ENCODE assay signal across 15 cellular contexts in the genomic region with DNA sequence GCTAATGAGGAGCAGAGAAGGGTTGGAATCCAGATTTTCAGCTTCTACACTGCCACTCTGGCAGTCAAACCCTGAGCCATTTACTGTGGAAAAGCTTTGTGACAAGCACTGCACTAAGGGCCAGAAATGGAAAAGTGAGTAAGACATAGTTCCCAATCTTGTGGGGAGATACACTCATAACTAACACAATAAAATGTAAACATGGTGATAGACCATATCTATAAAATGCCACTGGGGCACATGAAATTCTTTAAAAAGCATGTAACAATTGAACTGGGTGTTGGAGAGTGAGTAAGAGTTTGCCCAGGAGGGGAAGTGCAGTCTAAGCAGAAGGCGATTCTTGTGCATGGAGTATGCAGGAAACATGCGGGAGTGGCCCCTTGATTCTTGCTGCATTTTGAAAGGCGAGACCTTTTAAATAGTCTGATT. TPM values are rescaled to one million over a fixed set of nuclear protein-coding genes. Genes with fewer than 3 reads are reported as not detected.
DNase-seq lines count a peak whose midpoint lies in the region; ATAC-seq and TF ChIP-seq lines count a peak whose summit lies in the region.
"Had no signal": no experiment of that assay in that cellular context is flagged by ENCODE, and none has a peak within 500 bp of the region (broad histone marks: within the 10 kb centered on the region; RNA-seq: fewer than 3 reads in every experiment).

No MANE protein-coding gene starts in this region.

- DNase-seq in AG04449 (ENCODE audit: low read depth, low spot score) (peak; percentile 82), HPDE6-E6E7 (ENCODE audit: extremely low spot score) (peak; percentile 20), amniotic stem cell (lab: John Stamatoyannopoulos, UW) (peak; percentile 54), hepatic stellate cell (ENCODE audit: low spot score) (peak; percentile 35), colonic mucosa (no peak), NCI-H446 (lab: John Stamatoyannopoulos, UW) (no peak), T-helper 9 cell (no peak)
- DNase-seq: activated CD4-positive, alpha-beta T cell treated with anti-CD3 and anti-CD28 coated beads for 4 hours; gastrocnemius medialis; left cardiac atrium; small intestine; T-cell had no signal

- POLR2A ChIA-PET in AG04449 (lab: Yijun Ruan, JAX), result interaction anchor here (2.1 to 2.3 kb wide), 2 partner anchors 33 to 60 kb away, joined by 10 to 24 read pairs; partner anchors contain the start of gene ANXA5

- CTCF ChIA-PET in AG04449 (lab: Yijun Ruan, JAX), result interaction anchor here (0.8 to 2.4 kb wide), 8 partner anchors 8 to 267 kb away, joined by 3 to 13 read pairs (median 6); no protein-coding TSS in a partner anchor

- H3K36me3 ChIP-seq in colonic mucosa, result no peaks in the 10 kb centered on the region
- H3K36me3 ChIP-seq: BLaER1 treated with 17β-estradiol and CSF1 and Interleukin-3, amounts not matched to agents 10 nM and 100 nM; gastrocnemius medialis had no signal

- H3K27ac ChIP-seq in colonic mucosa, result no peak overlapping the region
- H3K27ac ChIP-seq: BLaER1 treated with 17β-estradiol and CSF1 and Interleukin-3, amounts not matched to agents 10 nM and 100 nM; gastrocnemius medialis had no signal

- H3K4me3 ChIP-seq in AG04449 (ENCODE audit: low read depth, low read length), result no peak overlapping the region
- H3K4me3 ChIP-seq in colonic mucosa, result no peak overlapping the region
- H3K4me3 ChIP-seq: BLaER1 treated with 17β-estradiol and CSF1 and Interleukin-3, amounts not matched to agents 10 nM and 100 nM; gastrocnemius medialis had no signal

- TF ChIP-seq CTCF in AG04449 (IDR thresholded peaks at IDR 0.05; ENCODE audit: insufficient read depth, low read length, missing control alignments) (no peak), colonic mucosa (IDR thresholded peaks at IDR 0.05) (no peak)

- no peak for ATAC-seq in GM19023 (IDR thresholded peaks at IDR 0.05; ENCODE audit: unreplicated experiment)
- ATAC-seq: gastrocnemius medialis, left cardiac atrium, T-cell had no signal

- H3K9ac ChIP-seq in colonic mucosa (ENCODE audit: low read depth in 2 of 2, low read length in 2 of 2), result no peak overlapping the region
- H3K9ac ChIP-seq: BLaER1 treated with 17β-estradiol and CSF1 and Interleukin-3, amounts not matched to agents 10 nM and 100 nM had no signal

- no peaks in the 10 kb centered on the region for H3K4me1 ChIP-seq in colonic mucosa
- H3K4me1 ChIP-seq: BLaER1 treated with 17β-estradiol and CSF1 and Interleukin-3, amounts not matched to agents 10 nM and 100 nM; gastrocnemius medialis had no signal

- H3K27me3 ChIP-seq in colonic mucosa, result no peaks in the 10 kb centered on the region
- H3K27me3 ChIP-seq: BLaER1 treated with 17β-estradiol and CSF1 and Interleukin-3, amounts not matched to agents 10 nM and 100 nM; gastrocnemius medialis had no signal

- H3K9me3 ChIP-seq in colonic mucosa, result no peaks in the 10 kb centered on the region
- H3K9me3 ChIP-seq: BLaER1 treated with 17β-estradiol and CSF1 and Interleukin-3, amounts not matched to agents 10 nM and 100 nM; gastrocnemius medialis had no signal

- intact Hi-C loops in colonic mucosa (cut with DNase I), result loop anchor here (5.0 kb wide), 1 partner anchor 357 kb away; no protein-coding TSS in a partner anchor

RNA-seq across cellular contexts. Expression of gene ANXA5, which starts 32.0 kb away (rescaled TPM):
- 100 to 1,000 TPM in 1 of 2 donors, 10 to 100 TPM in 1; 88.4 to 122 TPM for total RNA-seq in colonic mucosa

RNA-seq across cellular contexts. Expression of gene SMIM43, which starts 36.2 kb away (rescaled TPM):
- under 1 TPM in 1 of 2 donors, not detected in 1; 0.21 TPM for total RNA-seq in colonic mucosa
- total RNA-seq: activated T-helper 1 cell treated with anti-CD3 and anti-CD28 coated beads, Interleukin-12 subunit alpha, Interleukin-12 subunit beta, Interleukin-2, Interleukin-4 antibody, amounts not matched to agents 30 ng/mL and 10 ng/mL and 1 ng/mL, durations not matched to agents 14 hours and 24 hours and 36 hours; gastrocnemius medialis; left cardiac atrium had no signal

Comparison
In these comparisons a context has a peak if more than half of its experiments do, and no peak if none do; other contexts are left out.
1. DNase-seq: peak in AG04449 (single experiment), HPDE6-E6E7 (single experiment), amniotic stem cell (single experiment) and hepatic stellate cell (single experiment); none in colonic mucosa (single experiment), NCI-H446 (0 of 2) and T-helper 9 cell (single experiment).